In genomic region chr11:2912498-2912897, GRCh38 we compare ENCODE assay signal across 9 cellular contexts. TPM values are rescaled to one million over a fixed set of nuclear protein-coding genes. Genes with fewer than 3 reads are reported as not detected.
DNase-seq lines count a peak whose midpoint lies in the region; ATAC-seq and TF ChIP-seq lines count a peak whose summit lies in the region.
"Had no signal": no experiment of that assay in that cellular context is flagged by ENCODE, and none has a peak within 500 bp of the region (broad histone marks: within the 10 kb centered on the region; RNA-seq: fewer than 3 reads in every experiment).

No MANE protein-coding gene starts in this region.

- H3K27me3 ChIP-seq in MG63 (no peaks in the 10 kb centered on the region), mucosa of rectum (ENCODE audit: control insufficient read depth in 2 of 2, insufficient read depth in 2 of 2, low read length in 2 of 2) (no peaks in the 10 kb centered on the region)

- peak overlapping the region; percentile 95 to 98 for H3K27ac ChIP-seq in mucosa of rectum (ENCODE audit: low read depth in 2 of 2, low read length in 2 of 2)

- no peak overlapping the region for H3K4me3 Mint-ChIP-seq in CD14-positive monocyte
- no peak overlapping the region for H3K4me3 Mint-ChIP-seq in glutamatergic neuron (ENCODE audit: unreplicated experiment)
- no peak overlapping the region for H3K4me3 Mint-ChIP-seq in activated naive CD4-positive, alpha-beta T cell treated with anti-CD3 and anti-CD28 coated beads, Interleukin-2, amount 10 ng/mL, durations not matched to agents 7 days and 5 days

- H3K4me1 Mint-ChIP-seq in CD14-positive monocyte = peaks cover 15% of the 10 kb centered on the region
- H3K4me1 Mint-ChIP-seq in glutamatergic neuron (ENCODE audit: low read depth, unreplicated experiment) = no peaks in the 10 kb centered on the region
- peaks cover 9% of the 10 kb centered on the region for H3K4me1 Mint-ChIP-seq in activated naive CD4-positive, alpha-beta T cell treated with anti-CD3 and anti-CD28 coated beads, Interleukin-2, amount 10 ng/mL, durations not matched to agents 7 days and 5 days

- peaks cover 17 to 30% (median 20%) of the 10 kb centered on the region in 3 donors for H3K27me3 Mint-ChIP-seq in CD14-positive monocyte (ENCODE audit: low read depth in 3 of 3)
- no peaks in the 10 kb centered on the region for H3K27me3 Mint-ChIP-seq in glutamatergic neuron (ENCODE audit: unreplicated experiment)
- peaks cover 19% of the 10 kb centered on the region for H3K27me3 Mint-ChIP-seq in activated naive CD4-positive, alpha-beta T cell treated with anti-CD3 and anti-CD28 coated beads, Interleukin-2, amount 10 ng/mL, durations not matched to agents 7 days and 5 days

- H3K27ac Mint-ChIP-seq in CD14-positive monocyte (no peak overlapping the region), glutamatergic neuron (ENCODE audit: unreplicated experiment) (no peak overlapping the region)
- no peak overlapping the region for H3K27ac Mint-ChIP-seq in activated naive CD4-positive, alpha-beta T cell treated with anti-CD3 and anti-CD28 coated beads, Interleukin-2, amount 10 ng/mL, durations not matched to agents 7 days and 5 days

- CTCF ChIA-PET in activated naive CD4-positive, alpha-beta T cell treated with anti-CD3 and anti-CD28 coated beads, Interleukin-2, amount 10 ng/mL, durations not matched to agents 7 days and 5 days (lab: Charles Lee) = interaction anchor here (1.6 kb wide), 1 partner anchor 17 kb away, joined by 5 read pairs; the partner anchor contains the start of gene PHLDA2

- H3K9me3 ChIP-seq in MG63 (no peaks in the 10 kb centered on the region), mucosa of rectum (ENCODE audit: control insufficient read depth in 2 of 2, low read length in 2 of 2) (no peaks in the 10 kb centered on the region)

- intact Hi-C loops in CD14-positive monocyte (cut with micrococcal nuclease) = no loop called here

- H3K4me3 ChIP-seq in MG63 (no peak overlapping the region), mucosa of rectum (ENCODE audit: low read length in 2 of 2) (peak overlapping the region in 1 of 2 donors; percentile 53)

- no peaks in the 10 kb centered on the region for H3K36me3 ChIP-seq in MG63
- no peaks in the 10 kb centered on the region for H3K36me3 ChIP-seq in mucosa of rectum (ENCODE audit: control insufficient read depth in 2 of 2, insufficient read depth in 2 of 2, low read length in 2 of 2)

- peak overlapping the region; percentile 18 to 86 for H3K9ac ChIP-seq in mucosa of rectum (ENCODE audit: low read depth in 1 of 2, low read length in 2 of 2)

- peaks cover 31 to 34% of the 10 kb centered on the region in 2 donors for H3K4me1 ChIP-seq in mucosa of rectum (ENCODE audit: control insufficient read depth in 2 of 2, insufficient read depth in 2 of 2, low read length in 2 of 2)

- no peak for ATAC-seq in HG02763 (IDR thresholded peaks at IDR 0.05; ENCODE audit: unreplicated experiment)
- ATAC-seq in HG03139 (IDR thresholded peaks at IDR 0.05; ENCODE audit: unreplicated experiment) = no peak

- DNase-seq in CD14-positive monocyte (ENCODE audit: low spot score) (peak; percentile 78), MG63 (peak; percentile 89), dedifferentiated amniotic fluid mesenchymal stem cell (ENCODE audit: extremely low spot score) (peak; percentile 22), glutamatergic neuron (no peak)
- no peak for DNase-seq in activated naive CD4-positive, alpha-beta T cell treated with anti-CD3 and anti-CD28 coated beads, Interleukin-2, amount 10 ng/mL, durations not matched to agents 7 days and 5 days
- DNase-seq: stimulated activated CD4-positive, alpha-beta T cell treated with anti-CD3 and anti-CD28 coated beads, Interleukin-15, amount 100 ng/mL, for 24 hours had no signal

- TF ChIP-seq CTCF in CD14-positive monocyte (IDR thresholded peaks at IDR 0.05) (no peak), glutamatergic neuron (IDR thresholded peaks at IDR 0.05; ENCODE audit: partially characterized antibody, unreplicated experiment) (no peak)

- peaks cover 0 to 2% (median 0%) of the 10 kb centered on the region in 7 donors for H3K9me3 Mint-ChIP-seq in CD14-positive monocyte
- peaks cover under 1% of the 10 kb centered on the region for H3K9me3 Mint-ChIP-seq in glutamatergic neuron (ENCODE audit: unreplicated experiment)
- no peaks in the 10 kb centered on the region for H3K9me3 Mint-ChIP-seq in activated naive CD4-positive, alpha-beta T cell treated with anti-CD3 and anti-CD28 coated beads, Interleukin-2, amount 10 ng/mL, durations not matched to agents 7 days and 5 days

- H3K36me3 Mint-ChIP-seq in CD14-positive monocyte = peaks cover 4 to 23% of the 10 kb centered on the region in 2 donors
- H3K36me3 Mint-ChIP-seq in glutamatergic neuron (ENCODE audit: unreplicated experiment) = peaks cover under 1% of the 10 kb centered on the region
- H3K36me3 Mint-ChIP-seq in activated naive CD4-positive, alpha-beta T cell treated with anti-CD3 and anti-CD28 coated beads, Interleukin-2, amount 10 ng/mL, durations not matched to agents 7 days and 5 days = no peaks in the 10 kb centered on the region

RNA-seq across cellular contexts. Expression of gene PHLDA2, which starts 16.7 kb away (rescaled TPM):
- polyA plus RNA-seq in CD14-positive monocyte = 1 to 10 TPM; 2.6 to 4.7 TPM
- 4.0 and 26.4 TPM in 2 replicates for total RNA-seq in MG63 (2014; rRNA removed; shearing (Covaris generic); ENCODE audit: low replicate concordance)
- 1.2 TPM for total RNA-seq in glutamatergic neuron (ENCODE audit: unreplicated experiment)

RNA-seq across cellular contexts. Expression of gene CDKN1C, which starts 26.9 kb away (rescaled TPM):
- 1 to 10 TPM; 3.2 to 4.7 TPM for polyA plus RNA-seq in CD14-positive monocyte
- 0.56 TPM in 1 of 2 replicates, not detected in the other for total RNA-seq in MG63 (2014; rRNA removed; shearing (Covaris generic); ENCODE audit: low replicate concordance)
- 391 TPM for total RNA-seq in glutamatergic neuron (ENCODE audit: unreplicated experiment)

Comparison
In these comparisons a context has a peak if more than half of its experiments do, and no peak if none do; other contexts are left out.
1. DNase-seq: peak in CD14-positive monocyte (single experiment), MG63 (single experiment) and dedifferentiated amniotic fluid mesenchymal stem cell (single experiment); none in glutamatergic neuron (single experiment) and activated naive CD4-positive, alpha-beta T cell treated with anti-CD3 and anti-CD28 coated beads, Interleukin-2, amount 10 ng/mL, durations not matched to agents 7 days and 5 days (single experiment).
2. RNA of gene CDKN1C, which starts 26.9 kb away (total RNA-seq): 391 TPM in glutamatergic neuron (single experiment); 0.56 TPM in MG63; every median in the first group is over 100 times any median in the second.